ENCODE assay signal across 1 cellular context in the genomic region with DNA sequence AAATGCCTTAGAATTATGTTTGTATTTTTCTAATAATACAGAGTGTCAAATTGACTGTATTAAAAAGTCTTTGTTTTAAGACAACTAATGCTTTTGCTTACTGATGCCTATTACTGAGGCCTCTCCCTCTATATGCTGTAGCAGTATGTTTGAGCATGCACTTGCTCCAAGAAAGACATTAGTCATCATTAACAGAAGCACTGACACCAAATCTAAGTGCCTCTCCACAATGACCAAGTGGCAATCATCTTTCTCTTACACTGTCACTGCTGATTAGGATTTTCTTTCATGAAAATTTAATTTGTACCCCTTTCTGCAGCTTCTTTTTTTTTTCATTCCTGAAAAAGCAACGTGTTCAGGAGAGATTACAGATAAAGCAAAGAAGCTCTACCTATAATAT.
TF ChIP-seq lines count a peak whose summit lies in the region.

No MANE protein-coding gene starts in this region.

TF ChIP-seq in K562, 482 proteins besides CTCF, POLR2A, EP300 and RAD21 (continued from another document):
- TF ChIP-seq, protein P1, sequence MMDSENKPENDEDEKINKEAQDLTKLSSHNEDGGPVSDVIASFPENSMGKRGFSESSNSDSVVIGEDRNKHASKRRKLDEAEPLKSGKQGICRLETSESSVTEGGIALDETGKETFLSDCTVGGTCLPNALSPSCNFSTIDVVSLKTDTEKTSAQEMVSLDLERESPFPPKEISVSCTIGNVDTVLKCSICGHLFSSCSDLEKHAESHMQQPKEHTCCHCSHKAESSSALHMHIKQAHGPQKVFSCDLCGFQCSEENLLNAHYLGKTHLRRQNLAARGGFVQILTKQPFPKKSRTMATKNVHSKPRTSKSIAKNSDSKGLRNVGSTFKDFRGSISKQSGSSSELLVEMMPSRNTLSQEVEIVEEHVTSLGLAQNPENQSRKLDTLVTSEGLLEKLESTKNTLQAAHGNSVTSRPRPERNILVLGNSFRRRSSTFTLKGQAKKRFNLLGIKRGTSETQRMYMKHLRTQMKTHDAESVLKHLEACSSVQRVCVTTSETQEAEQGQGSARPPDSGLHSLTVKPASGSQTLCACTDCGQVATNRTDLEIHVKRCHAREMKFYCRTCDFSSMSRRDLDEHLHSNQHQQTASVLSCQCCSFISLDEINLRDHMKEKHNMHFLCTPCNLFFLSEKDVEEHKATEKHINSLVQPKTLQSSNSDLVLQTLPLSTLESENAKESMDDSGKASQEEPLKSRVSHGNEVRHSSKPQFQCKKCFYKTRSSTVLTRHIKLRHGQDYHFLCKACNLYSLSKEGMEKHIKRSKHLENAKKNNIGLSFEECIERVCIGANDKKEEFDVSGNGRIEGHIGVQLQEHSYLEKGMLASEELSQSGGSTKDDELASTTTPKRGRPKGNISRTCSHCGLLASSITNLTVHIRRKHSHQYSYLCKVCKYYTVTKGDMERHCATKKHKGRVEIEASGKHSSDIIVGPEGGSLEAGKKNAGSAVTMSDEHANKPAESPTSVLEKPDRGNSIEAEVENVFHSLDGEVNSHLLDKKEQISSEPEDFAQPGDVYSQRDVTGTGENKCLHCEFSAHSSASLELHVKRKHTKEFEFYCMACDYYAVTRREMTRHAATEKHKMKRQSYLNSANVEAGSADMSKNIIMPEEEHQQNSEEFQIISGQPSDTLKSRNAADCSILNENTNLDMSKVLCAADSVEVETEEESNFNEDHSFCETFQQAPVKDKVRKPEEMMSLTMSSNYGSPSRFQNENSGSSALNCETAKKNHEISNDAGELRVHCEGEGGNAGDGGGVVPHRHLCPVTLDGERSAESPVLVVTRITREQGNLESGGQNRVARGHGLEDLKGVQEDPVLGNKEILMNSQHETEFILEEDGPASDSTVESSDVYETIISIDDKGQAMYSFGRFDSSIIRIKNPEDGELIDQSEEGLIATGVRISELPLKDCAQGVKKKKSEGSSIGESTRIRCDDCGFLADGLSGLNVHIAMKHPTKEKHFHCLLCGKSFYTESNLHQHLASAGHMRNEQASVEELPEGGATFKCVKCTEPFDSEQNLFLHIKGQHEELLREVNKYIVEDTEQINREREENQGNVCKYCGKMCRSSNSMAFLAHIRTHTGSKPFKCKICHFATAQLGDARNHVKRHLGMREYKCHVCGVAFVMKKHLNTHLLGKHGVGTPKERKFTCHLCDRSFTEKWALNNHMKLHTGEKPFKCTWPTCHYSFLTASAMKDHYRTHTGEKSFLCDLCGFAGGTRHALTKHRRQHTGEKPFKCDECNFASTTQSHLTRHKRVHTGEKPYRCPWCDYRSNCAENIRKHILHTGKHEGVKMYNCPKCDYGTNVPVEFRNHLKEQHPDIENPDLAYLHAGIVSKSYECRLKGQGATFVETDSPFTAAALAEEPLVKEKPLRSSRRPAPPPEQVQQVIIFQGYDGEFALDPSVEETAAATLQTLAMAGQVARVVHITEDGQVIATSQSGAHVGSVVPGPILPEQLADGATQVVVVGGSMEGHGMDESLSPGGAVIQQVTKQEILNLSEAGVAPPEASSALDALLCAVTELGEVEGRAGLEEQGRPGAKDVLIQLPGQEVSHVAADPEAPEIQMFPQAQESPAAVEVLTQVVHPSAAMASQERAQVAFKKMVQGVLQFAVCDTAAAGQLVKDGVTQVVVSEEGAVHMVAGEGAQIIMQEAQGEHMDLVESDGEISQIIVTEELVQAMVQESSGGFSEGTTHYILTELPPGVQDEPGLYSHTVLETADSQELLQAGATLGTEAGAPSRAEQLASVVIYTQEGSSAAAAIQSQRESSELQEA (IDR thresholded peaks at IDR 0.05; ENCODE audit: low read depth): no peak
- no peak for TF ChIP-seq MYC (IDR thresholded peaks at IDR 0.05; ENCODE audit: low read depth, low read length)
- no peak for TF ChIP-seq MYC (CRISPR knock-in tag; IDR thresholded peaks at IDR 0.05; ENCODE audit: borderline replicate concordance, low read depth)
- 0 out of 2 replicates have a peak, but pooled peaks have one; percentile 12 for TF ChIP-seq SMARCE1 (IDR thresholded peaks at IDR 0.05)
- no peak for TF ChIP-seq MECOM (CRISPR knock-in tag; IDR thresholded peaks at IDR 0.05)
- peak; percentile 61 for TF ChIP-seq DACH1 (IDR thresholded peaks at IDR 0.05; ENCODE audit: partially characterized antibody)
- TF ChIP-seq ZNF165 (CRISPR knock-in tag; IDR thresholded peaks at IDR 0.05; ENCODE audit: borderline replicate concordance): no peak
- TF ChIP-seq SMARCA4 (IDR thresholded peaks at IDR 0.05): 0 out of 2 replicates have a peak, but pooled peaks have one; percentile 13
- no peak for TF ChIP-seq MTA1 (IDR thresholded peaks at IDR 0.05; ENCODE audit: borderline replicate concordance)
- TF ChIP-seq ZNF143 (CRISPR knock-in tag; IDR thresholded peaks at IDR 0.05): no peak
- TF ChIP-seq FOSL1 (tag; conservative IDR thresholded peaks at IDR 0.05): peak; percentile 50
